ENCODE assay signal across 20 cellular contexts in the genomic region with DNA sequence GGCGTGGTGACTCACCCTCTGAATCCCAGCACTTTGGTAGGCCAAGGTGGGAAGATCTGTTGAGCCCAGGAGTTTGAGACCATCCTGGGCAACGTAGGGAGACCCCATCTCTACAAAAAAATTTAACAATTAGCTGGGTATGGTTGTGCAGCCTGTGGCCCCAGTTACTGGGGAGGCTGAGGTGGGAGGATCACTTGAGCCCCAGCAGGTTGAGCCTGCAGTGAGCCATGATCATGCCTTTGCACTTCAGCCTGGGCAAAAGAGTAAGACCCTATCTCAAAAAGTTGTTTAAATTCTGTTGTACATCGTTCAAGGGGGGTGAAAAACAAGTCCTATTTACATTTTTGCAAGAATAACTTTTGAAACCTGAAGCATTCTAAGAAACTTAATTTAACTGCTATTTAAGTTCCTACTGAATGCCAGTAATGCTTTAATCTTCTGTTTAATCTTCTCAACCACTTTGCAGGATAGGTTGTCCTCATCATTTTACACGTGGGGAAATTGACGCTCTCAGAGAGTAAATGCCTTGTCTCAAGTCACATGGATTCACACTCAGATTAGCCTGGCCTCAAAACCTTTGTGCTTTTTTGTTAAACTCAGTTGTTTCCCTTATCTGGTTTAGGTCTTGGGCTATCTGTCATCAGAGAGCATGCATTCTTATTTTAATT. TPM values are rescaled to one million over a fixed set of nuclear protein-coding genes. Genes with fewer than 3 reads are reported as not detected.
A peak's percentile ranks its signal among the peaks of the same experiment; 100 is the strongest.
DNase-seq lines count a peak whose midpoint lies in the region; ATAC-seq, FAIRE-seq and TF ChIP-seq lines count a peak whose summit lies in the region.
"Had no signal": no experiment of that assay in that cellular context is flagged by ENCODE, and none has a peak within 500 bp of the region (broad histone marks: within the 10 kb centered on the region; RNA-seq: fewer than 3 reads in every experiment).

No MANE protein-coding gene starts in this region.

- DNase-seq in CD4-positive, alpha-beta T cell = no peak
- no peak for DNase-seq in D721Med (ENCODE audit: insufficient read length, low spot score)
- no peak for DNase-seq in naive thymus-derived CD4-positive, alpha-beta T cell
- DNase-seq in stimulated activated CD4-positive, alpha-beta T cell treated with anti-CD3 and anti-CD28 coated beads, Interleukin-2, amount 100 ng/mL, for 48 hours = no peak
- no peak for DNase-seq in inferior parietal cortex (ENCODE audit: extremely low spot score)
- DNase-seq: DMS153, GF-D8, HCEC 1CT, NCI-H1105, NCI-H2081, NCI-H2171 treated with DMSO at 0.1 percent for 48 hours, NCI-H446, NCI-H526 treated with DMSO at 0.1 percent for 48 hours, OCI-M1, Right ventricle myocardium superior had no signal

- peak; percentile 29 for FAIRE-seq in D721Med (lab: Jason Lieb, UNC)

- no peak for TF ChIP-seq CTCF in CD4-positive, alpha-beta T cell (IDR thresholded peaks at IDR 0.05)
- TF ChIP-seq CTCF in D721Med (IDR thresholded peaks at IDR 0.05; ENCODE audit: insufficient read depth, missing control alignments) = no peak
- TF ChIP-seq CTCF in SU-DHL-6 (IDR thresholded peaks at IDR 0.05; ENCODE audit: insufficient read depth, low read length, poor library complexity, severe bottlenecking) = no peak

- peaks cover 98% of the 10 kb centered on the region for H3K79me2 ChIP-seq in SU-DHL-6 (ENCODE audit: insufficient read depth, low read length)

- ATAC-seq in CD4-positive, alpha-beta T cell (ENCODE audit: poor library complexity) = no peak
- no peak for ATAC-seq in naive thymus-derived CD4-positive, alpha-beta T cell
- ATAC-seq in GM18519 (IDR thresholded peaks at IDR 0.05; ENCODE audit: low FRiP score, unreplicated experiment) = no peak
- ATAC-seq: GM23338 had no signal

- H3K4me3 Mint-ChIP-seq in CD4-positive, alpha-beta T cell = no peak overlapping the region
- H3K4me3 Mint-ChIP-seq in naive thymus-derived CD4-positive, alpha-beta T cell = peak overlapping the region in 8 of 10 donors; percentile 13 to 66 (median 28)
- H3K4me3 Mint-ChIP-seq: GM23338 had no signal

- no peaks in the 10 kb centered on the region for H3K9me2 ChIP-seq in SU-DHL-6 (replicated peaks; ENCODE audit: insufficient read depth, low read length)

- H3K4me1 Mint-ChIP-seq in CD4-positive, alpha-beta T cell (ENCODE audit: low read depth) = peaks cover 73% of the 10 kb centered on the region
- peaks cover 28 to 86% (median 72%) of the 10 kb centered on the region in 7 donors for H3K4me1 Mint-ChIP-seq in naive thymus-derived CD4-positive, alpha-beta T cell

- no peaks in the 10 kb centered on the region for H3K9me3 Mint-ChIP-seq in CD4-positive, alpha-beta T cell
- no peaks in the 10 kb centered on the region for H3K9me3 Mint-ChIP-seq in naive thymus-derived CD4-positive, alpha-beta T cell
- H3K9me3 Mint-ChIP-seq: GM23338 had no signal

- H3F3A ChIP-seq in SU-DHL-6 (ENCODE audit: insufficient read depth) = no peaks in the 10 kb centered on the region; the same call in 1 of the 2 replicates

- no peak overlapping the region for H3K4me3 ChIP-seq in SU-DHL-6 (ENCODE audit: insufficient read depth, low read length, poor library complexity, severe bottlenecking)
- no peak overlapping the region for H3K4me3 ChIP-seq in naive thymus-derived CD4-positive, alpha-beta T cell (ENCODE audit: low read length)
- H3K4me3 ChIP-seq: BLaER1 treated with 17β-estradiol and CSF1 and Interleukin-3, amounts not matched to agents 10 nM and 100 nM; GM23338; SK-N-MC had no signal

- peak overlapping the region; percentile 10 for H3K4me2 ChIP-seq in SU-DHL-6 (ENCODE audit: low read depth, low read length, poor library complexity, severe bottlenecking)
- H3K4me2 ChIP-seq: GM23338 had no signal

- H3K27ac Mint-ChIP-seq in CD4-positive, alpha-beta T cell = peak overlapping the region; percentile 36
- H3K27ac Mint-ChIP-seq in naive thymus-derived CD4-positive, alpha-beta T cell = peak overlapping the region in 7 of 9 donors; percentile 18 to 52 (median 41)
- H3K27ac Mint-ChIP-seq: GM23338 had no signal

- no peaks in the 10 kb centered on the region for H3K36me3 ChIP-seq in SU-DHL-6 (ENCODE audit: low read length)
- no peaks in the 10 kb centered on the region for H3K36me3 ChIP-seq in naive thymus-derived CD4-positive, alpha-beta T cell (ENCODE audit: control insufficient read depth in 2 of 3, insufficient read depth in 3 of 3, low read length in 3 of 3)

- CTCF ChIA-PET in CD4-positive, alpha-beta T cell (lab: Charles Lee) = no interaction called here
- CTCF ChIA-PET in naive thymus-derived CD4-positive, alpha-beta T cell (lab: Charles Lee) = no interaction called here

- H3K27ac ChIP-seq in CD4-positive, alpha-beta T cell (ENCODE audit: low read depth, low read length) = no peak overlapping the region
- no peak overlapping the region for H3K27ac ChIP-seq in SU-DHL-6 (ENCODE audit: low read depth, low read length)
- no peak overlapping the region for H3K27ac ChIP-seq in naive thymus-derived CD4-positive, alpha-beta T cell (ENCODE audit: low read depth, low read length)
- H3K27ac ChIP-seq: BLaER1 treated with 17β-estradiol and CSF1 and Interleukin-3, amounts not matched to agents 10 nM and 100 nM; SK-N-MC had no signal

- H3K36me3 Mint-ChIP-seq in CD4-positive, alpha-beta T cell (ENCODE audit: low read depth) = peaks cover 16% of the 10 kb centered on the region
- H3K36me3 Mint-ChIP-seq in naive thymus-derived CD4-positive, alpha-beta T cell = peaks cover 0 to 3% (median 0%) of the 10 kb centered on the region in 5 donors

- H3K9ac ChIP-seq in SU-DHL-6 (ENCODE audit: low read length) = no peak overlapping the region
- H3K9ac ChIP-seq: BLaER1 treated with 17β-estradiol and CSF1 and Interleukin-3, amounts not matched to agents 10 nM and 100 nM had no signal

- peaks cover 6 to 13% of the 10 kb centered on the region in 2 donors for H3K4me1 ChIP-seq in naive thymus-derived CD4-positive, alpha-beta T cell (ENCODE audit: control insufficient read depth in 2 of 2, insufficient read depth in 2 of 2, low read length in 2 of 2)

- no peak overlapping the region for H2AFZ ChIP-seq in SU-DHL-6 (ENCODE audit: low read depth, low read length, severe bottlenecking)
- H2AFZ ChIP-seq: GM23338 had no signal

- no peaks in the 10 kb centered on the region for H3K9me3 ChIP-seq in CD4-positive, alpha-beta T cell (ENCODE audit: control insufficient read depth, low read length)
- H3K9me3 ChIP-seq in SU-DHL-6 (ENCODE audit: insufficient read depth, low read length) = no peaks in the 10 kb centered on the region
- H3K9me3 ChIP-seq in naive thymus-derived CD4-positive, alpha-beta T cell (ENCODE audit: control insufficient read depth in 2 of 3, low read length in 3 of 3) = no peaks in the 10 kb centered on the region
- H3K9me3 ChIP-seq: BLaER1 treated with 17β-estradiol and CSF1 and Interleukin-3, amounts not matched to agents 10 nM and 100 nM had no signal

- H3K27me3 ChIP-seq in CD4-positive, alpha-beta T cell (ENCODE audit: control insufficient read depth, insufficient read depth, low read length) = no peaks in the 10 kb centered on the region
- no peaks in the 10 kb centered on the region for H3K27me3 ChIP-seq in SU-DHL-6 (ENCODE audit: low read length)
- no peaks in the 10 kb centered on the region for H3K27me3 ChIP-seq in naive thymus-derived CD4-positive, alpha-beta T cell (ENCODE audit: control insufficient read depth in 2 of 2, insufficient read depth in 2 of 2, low read length in 2 of 2)

- intact Hi-C loops in CD4-positive, alpha-beta T cell (cut with DNase I, micrococcal nuclease) = loop anchor here in 1 of 2 experiments (10.0 kb wide), 1 partner anchor 376 kb away; a partner anchor contains a TSS
- intact Hi-C loops in naive thymus-derived CD4-positive, alpha-beta T cell (cut with micrococcal nuclease) = no loop called here

- H3K27me3 Mint-ChIP-seq in CD4-positive, alpha-beta T cell = no peaks in the 10 kb centered on the region
- H3K27me3 Mint-ChIP-seq in naive thymus-derived CD4-positive, alpha-beta T cell = no peaks in the 10 kb centered on the region

- peaks cover 13% of the 10 kb centered on the region; the same call in 1 of the 2 replicates for H4K20me1 ChIP-seq in SU-DHL-6 (ENCODE audit: low read depth, low read length)

- POLR2A ChIA-PET in CD4-positive, alpha-beta T cell (lab: Charles Lee) = interaction anchor here (0.6 kb wide), 1 partner anchor 9 kb away, joined by 3 read pairs; no protein-coding TSS in a partner anchor
- POLR2A ChIA-PET in naive thymus-derived CD4-positive, alpha-beta T cell (lab: Charles Lee) = no interaction called here

RNA-seq across cellular contexts. Expression of a gene that starts 7.0 kb away (rescaled TPM):
- total RNA-seq in CD4-positive, alpha-beta T cell = 10 to 100 TPM; 84.7 to 89.4 TPM
- total RNA-seq in naive thymus-derived CD4-positive, alpha-beta T cell = 100 to 1,000 TPM in 2 of 5 experiments, 10 to 100 TPM in 3; 83.2 to 124 (median 85.3) TPM
- polyA plus RNA-seq in naive thymus-derived CD4-positive, alpha-beta T cell = 10 to 100 TPM; 73.6 to 80.2 TPM
